Comparison of ENCODE assay signal across 9 cellular contexts in the genomic region with DNA sequence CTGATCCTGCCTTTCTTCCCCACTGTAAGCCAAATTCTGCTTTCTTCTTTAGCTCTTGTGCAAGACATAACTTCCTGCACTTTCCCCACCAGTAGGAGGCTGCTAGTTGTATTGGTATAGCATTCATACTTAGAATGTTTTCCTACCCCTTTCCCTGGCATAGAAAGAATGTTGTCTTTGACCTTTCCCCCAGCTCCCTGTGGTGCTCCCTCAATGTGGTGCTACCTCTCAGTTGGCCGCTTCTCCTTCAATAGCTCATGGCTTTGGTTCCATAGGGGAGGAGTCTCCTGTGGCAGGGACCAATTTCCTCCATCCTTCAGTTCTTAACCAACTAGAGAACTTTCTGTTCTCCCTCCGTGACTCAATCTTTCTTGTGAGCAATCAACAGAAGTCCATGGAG.
DNase-seq lines count a peak whose midpoint lies in the region; ATAC-seq and TF ChIP-seq lines count a peak whose summit lies in the region.
"Had no signal": no experiment of that assay in that cellular context is flagged by ENCODE, and none has a peak within 500 bp of the region (broad histone marks: within the 10 kb centered on the region; RNA-seq: fewer than 3 reads in every experiment).

No MANE protein-coding gene starts in this region.

- H3K4me3 ChIP-seq in HL-60 (replicated peaks; ENCODE audit: insufficient read depth, low read length) (no peak overlapping the region), epithelial cell of esophagus (ENCODE audit: low read length) (no peak overlapping the region)
- H3K4me3 ChIP-seq: heart right ventricle had no signal

- ATAC-seq in GM19328 (IDR thresholded peaks at IDR 0.05; ENCODE audit: unreplicated experiment), result peak; percentile 31

- H3K27me3 ChIP-seq in HL-60 (ENCODE audit: insufficient read depth, poor library complexity, severe bottlenecking), result no peaks in the 10 kb centered on the region
- H3K27me3 ChIP-seq: heart right ventricle had no signal

- DNase-seq in AG08395 (ENCODE audit: low spot score) (peak; percentile 14), HL-60 (ENCODE audit: low read depth in 1 of 2, low spot score in 1 of 2) (peak in 1 of 2 experiments; percentile 38), epithelial cell of esophagus (ENCODE audit: low read depth) (no peak), SHP77 treated with DMSO at 0.1 percent for 48 hours (lab: John Stamatoyannopoulos, UW) (no peak), medulla oblongata (ENCODE audit: extremely low spot score) (no peak), NCI-H2171 (lab: John Stamatoyannopoulos, UW) (no peak), GM19238 (ENCODE audit: insufficient read length, low spot score) (no peak)
- DNase-seq: heart right ventricle had no signal

- no peak overlapping the region for H3K27ac ChIP-seq in HL-60 (replicated peaks)

- peak; percentile 3 for TF ChIP-seq CTCF in HL-60 (IDR thresholded peaks at IDR 0.05; ENCODE audit: insufficient read depth, low read length)
- peak; percentile 9 for TF ChIP-seq CTCF in epithelial cell of esophagus (IDR thresholded peaks at IDR 0.05; ENCODE audit: insufficient read depth, low read depth, low read length, missing control alignments)
